Comparison of ENCODE assay signal across 7 cellular contexts in the genomic region with DNA sequence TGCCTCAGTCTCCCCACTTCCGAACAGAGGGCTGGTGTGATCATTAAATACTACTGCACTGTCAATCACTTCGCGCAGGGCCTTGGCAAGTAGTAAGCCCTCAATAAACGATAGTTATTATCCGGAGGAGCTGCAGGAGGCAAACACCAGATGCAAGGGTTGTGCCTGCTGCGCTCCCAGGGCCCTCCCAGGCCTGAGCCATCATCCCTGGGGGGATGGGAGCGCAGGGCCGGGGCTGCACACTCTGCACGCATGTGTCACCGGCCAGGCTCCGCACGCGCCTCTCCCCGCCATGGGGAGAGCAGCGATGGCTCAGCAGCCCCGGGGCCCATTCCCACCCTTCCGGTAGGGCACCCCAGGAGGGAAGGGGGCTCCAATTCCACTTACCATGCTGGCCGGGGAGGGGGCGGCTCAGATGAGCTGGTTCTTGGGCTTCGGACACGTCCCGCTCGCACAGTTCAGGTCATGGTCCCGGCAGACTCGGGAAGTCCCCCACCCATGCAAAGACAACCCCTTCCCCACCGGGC. TPM values are rescaled to one million over a fixed set of nuclear protein-coding genes. Genes with fewer than 3 reads are reported as not detected.
A peak's percentile ranks its signal among the peaks of the same experiment; 100 is the strongest.
DNase-seq lines count a peak whose midpoint lies in the region; ATAC-seq, FAIRE-seq and TF ChIP-seq lines count a peak whose summit lies in the region.

No MANE protein-coding gene starts in this region.

- H3K9me3 Mint-ChIP-seq in activated T-cell treated with anti-CD3 and anti-CD28 coated beads, Interleukin-2, amount 50 U/mL, for 4 hours = peaks cover 3% of the 10 kb centered on the region

- H3K36me3 ChIP-seq in mucosa of stomach (ENCODE audit: control insufficient read depth, insufficient read depth, low read length) = peaks cover 7% of the 10 kb centered on the region

- peaks cover 21% of the 10 kb centered on the region for H3K36me3 Mint-ChIP-seq in activated T-cell treated with anti-CD3 and anti-CD28 coated beads, Interleukin-2, amount 50 U/mL, for 4 hours (ENCODE audit: insufficient read depth)

- DNase-seq in GM12892 (ENCODE audit: insufficient read length) (peak; percentile 48), NOMO-1 treated with DMSO at 0.1 percent for 48 hours (lab: John Stamatoyannopoulos, UW; ENCODE audit: unreplicated experiment) (peak; percentile 47), erythroblast (lab: John Stamatoyannopoulos, UW) (peak; percentile 87)
- DNase-seq in activated T-cell treated with anti-CD3 and anti-CD28 coated beads, Interleukin-2, amount 50 U/mL, for 4 hours = peak; percentile 64
- DNase-seq in stimulated activated CD8-positive, alpha-beta memory T cell treated with anti-CD3 and anti-CD28 coated beads, Interleukin-7, amount 100 ng/mL, for 48 hours (ENCODE audit: extremely low read depth in 1 of 2, low read depth in 1 of 2) = peak; percentile 58 to 63

- H3K4me3 Mint-ChIP-seq in activated T-cell treated with anti-CD3 and anti-CD28 coated beads, Interleukin-2, amount 50 U/mL, for 4 hours = peak overlapping the region; percentile 97

- peak overlapping the region; percentile 80 for H3K9ac ChIP-seq in mucosa of stomach (ENCODE audit: low read length)

- peaks cover 14% of the 10 kb centered on the region for H3K4me1 ChIP-seq in mucosa of stomach (ENCODE audit: control insufficient read depth, insufficient read depth, low read length)

- H3K4me3 ChIP-seq in mucosa of stomach (ENCODE audit: low read length) = peak overlapping the region; percentile 38

- no peaks in the 10 kb centered on the region for H3K27me3 ChIP-seq in mucosa of stomach (ENCODE audit: control insufficient read depth, insufficient read depth, low read length)

- H3K9me3 ChIP-seq in mucosa of stomach (ENCODE audit: control insufficient read depth, low read length) = no peaks in the 10 kb centered on the region

- peak; percentile 27 for ATAC-seq in HG02981 (IDR thresholded peaks at IDR 0.05; ENCODE audit: unreplicated experiment)
- peak; percentile 71 to 76 for ATAC-seq in activated T-cell treated with anti-CD3 and anti-CD28 coated beads, Interleukin-2, amount 50 U/mL, for 4 hours

- peaks cover 41% of the 10 kb centered on the region for H3K4me1 Mint-ChIP-seq in activated T-cell treated with anti-CD3 and anti-CD28 coated beads, Interleukin-2, amount 50 U/mL, for 4 hours (ENCODE audit: low read depth)

- FAIRE-seq in GM12892 (lab: Jason Lieb, UNC) = no peak

- no peak for TF ChIP-seq POLR2A in GM12892 (IDR thresholded peaks at IDR 0.05; ENCODE audit: low read depth, low read length)
- peak; percentile 40 for TF ChIP-seq POLR2A in erythroblast (IDR thresholded peaks at IDR 0.05; ENCODE audit: low read length)

- H3K27me3 Mint-ChIP-seq in activated T-cell treated with anti-CD3 and anti-CD28 coated beads, Interleukin-2, amount 50 U/mL, for 4 hours (ENCODE audit: low read depth) = no peaks in the 10 kb centered on the region

RNA-seq across cellular contexts. Expression of a gene that starts 0.7 kb away (rescaled TPM):
- 87.5 TPM for polyA plus RNA-seq in GM12892 (2012; ENCODE audit: missing spikeins)
- total RNA-seq in activated T-cell treated with anti-CD3 and anti-CD28 coated beads, Interleukin-2, amount 50 U/mL, for 4 hours = 100 to 1,000 TPM; 291 to 305 (median 303) TPM

Comparison
In these comparisons a context has a peak if more than half of its experiments do, and no peak if none do; other contexts are left out.
1. Peak in every context shown above with its lines: DNase-seq, ATAC-seq and H3K4me3 ChIP-seq.